In the genomic region with DNA sequence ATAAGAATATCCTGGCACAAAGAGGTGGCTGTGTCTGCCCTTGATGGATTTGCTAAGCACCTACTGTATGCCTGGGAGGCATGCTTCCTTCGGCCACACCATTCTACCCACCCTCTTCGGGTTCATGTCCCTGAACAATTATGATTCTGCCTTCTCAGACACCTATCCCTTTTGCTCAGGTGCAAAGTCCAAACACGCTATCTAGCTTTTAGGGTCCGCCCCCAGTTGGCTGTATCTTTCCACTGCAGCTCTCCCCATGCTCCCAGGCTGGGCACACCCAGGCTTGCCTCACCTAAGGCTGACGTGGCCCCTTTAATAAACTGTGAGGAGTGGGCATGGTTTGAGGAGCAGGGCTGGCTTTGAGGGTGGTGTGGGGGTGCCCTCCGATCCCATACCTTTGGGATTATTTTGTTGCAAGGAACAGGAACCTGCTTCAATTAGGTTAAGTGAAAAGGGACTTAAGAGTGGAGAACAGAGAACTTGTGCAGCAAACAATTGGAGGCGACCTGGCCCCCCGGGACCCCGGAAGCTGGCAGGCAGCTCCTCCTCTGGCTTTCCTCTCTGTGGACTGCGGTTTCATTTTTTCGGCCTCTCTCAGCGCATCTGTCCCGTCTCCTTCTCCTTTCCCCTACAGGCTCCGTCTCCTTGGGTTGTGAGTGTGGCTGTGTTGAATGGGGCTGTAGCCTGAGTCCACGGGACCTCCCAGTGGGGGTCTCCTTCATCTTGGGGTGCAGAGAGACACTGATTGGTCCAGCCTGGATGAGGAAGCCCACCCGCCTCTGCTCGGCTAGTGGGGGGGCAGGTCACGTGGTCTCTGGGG, we compare ENCODE assay signal across 1 cellular context.
TF ChIP-seq lines count a peak whose summit lies in the region.

No MANE protein-coding gene starts in this region.

TF ChIP-seq in HepG2, 621 proteins besides CTCF, POLR2A, EP300 and RAD21 (continued from another document and continues in another):
- TF ChIP-seq, protein P1, sequence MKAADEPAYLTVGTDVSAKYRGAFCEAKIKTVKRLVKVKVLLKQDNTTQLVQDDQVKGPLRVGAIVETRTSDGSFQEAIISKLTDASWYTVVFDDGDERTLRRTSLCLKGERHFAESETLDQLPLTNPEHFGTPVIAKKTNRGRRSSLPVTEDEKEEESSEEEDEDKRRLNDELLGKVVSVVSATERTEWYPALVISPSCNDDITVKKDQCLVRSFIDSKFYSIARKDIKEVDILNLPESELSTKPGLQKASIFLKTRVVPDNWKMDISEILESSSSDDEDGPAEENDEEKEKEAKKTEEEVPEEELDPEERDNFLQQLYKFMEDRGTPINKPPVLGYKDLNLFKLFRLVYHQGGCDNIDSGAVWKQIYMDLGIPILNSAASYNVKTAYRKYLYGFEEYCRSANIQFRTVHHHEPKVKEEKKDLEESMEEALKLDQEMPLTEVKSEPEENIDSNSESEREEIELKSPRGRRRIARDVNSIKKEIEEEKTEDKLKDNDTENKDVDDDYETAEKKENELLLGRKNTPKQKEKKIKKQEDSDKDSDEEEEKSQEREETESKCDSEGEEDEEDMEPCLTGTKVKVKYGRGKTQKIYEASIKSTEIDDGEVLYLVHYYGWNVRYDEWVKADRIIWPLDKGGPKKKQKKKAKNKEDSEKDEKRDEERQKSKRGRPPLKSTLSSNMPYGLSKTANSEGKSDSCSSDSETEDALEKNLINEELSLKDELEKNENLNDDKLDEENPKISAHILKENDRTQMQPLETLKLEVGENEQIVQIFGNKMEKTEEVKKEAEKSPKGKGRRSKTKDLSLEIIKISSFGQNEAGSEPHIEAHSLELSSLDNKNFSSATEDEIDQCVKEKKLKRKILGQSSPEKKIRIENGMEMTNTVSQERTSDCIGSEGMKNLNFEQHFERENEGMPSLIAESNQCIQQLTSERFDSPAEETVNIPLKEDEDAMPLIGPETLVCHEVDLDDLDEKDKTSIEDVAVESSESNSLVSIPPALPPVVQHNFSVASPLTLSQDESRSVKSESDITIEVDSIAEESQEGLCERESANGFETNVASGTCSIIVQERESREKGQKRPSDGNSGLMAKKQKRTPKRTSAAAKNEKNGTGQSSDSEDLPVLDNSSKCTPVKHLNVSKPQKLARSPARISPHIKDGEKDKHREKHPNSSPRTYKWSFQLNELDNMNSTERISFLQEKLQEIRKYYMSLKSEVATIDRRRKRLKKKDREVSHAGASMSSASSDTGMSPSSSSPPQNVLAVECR (CRISPR knock-in tag; IDR thresholded peaks at IDR 0.05; ENCODE audit: borderline replicate concordance), result peak; percentile 63; the same call in 1 of the 2 replicates
- no peak for TF ChIP-seq ZNF562 (CRISPR knock-in tag; IDR thresholded peaks at IDR 0.05; ENCODE audit: borderline replicate concordance)
- TF ChIP-seq JUN (CRISPR knock-in tag; IDR thresholded peaks at IDR 0.05), result no peak
- 0 out of 2 replicates have a peak, but pooled peaks have one; percentile 33 for TF ChIP-seq ZNF33B (CRISPR knock-in tag; IDR thresholded peaks at IDR 0.05)
- TF ChIP-seq, protein P2, sequence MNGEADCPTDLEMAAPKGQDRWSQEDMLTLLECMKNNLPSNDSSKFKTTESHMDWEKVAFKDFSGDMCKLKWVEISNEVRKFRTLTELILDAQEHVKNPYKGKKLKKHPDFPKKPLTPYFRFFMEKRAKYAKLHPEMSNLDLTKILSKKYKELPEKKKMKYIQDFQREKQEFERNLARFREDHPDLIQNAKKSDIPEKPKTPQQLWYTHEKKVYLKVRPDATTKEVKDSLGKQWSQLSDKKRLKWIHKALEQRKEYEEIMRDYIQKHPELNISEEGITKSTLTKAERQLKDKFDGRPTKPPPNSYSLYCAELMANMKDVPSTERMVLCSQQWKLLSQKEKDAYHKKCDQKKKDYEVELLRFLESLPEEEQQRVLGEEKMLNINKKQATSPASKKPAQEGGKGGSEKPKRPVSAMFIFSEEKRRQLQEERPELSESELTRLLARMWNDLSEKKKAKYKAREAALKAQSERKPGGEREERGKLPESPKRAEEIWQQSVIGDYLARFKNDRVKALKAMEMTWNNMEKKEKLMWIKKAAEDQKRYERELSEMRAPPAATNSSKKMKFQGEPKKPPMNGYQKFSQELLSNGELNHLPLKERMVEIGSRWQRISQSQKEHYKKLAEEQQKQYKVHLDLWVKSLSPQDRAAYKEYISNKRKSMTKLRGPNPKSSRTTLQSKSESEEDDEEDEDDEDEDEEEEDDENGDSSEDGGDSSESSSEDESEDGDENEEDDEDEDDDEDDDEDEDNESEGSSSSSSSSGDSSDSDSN (CRISPR knock-in tag; IDR thresholded peaks at IDR 0.05), result no peak; the same call in 1 of the 2 replicates
- no peak for TF ChIP-seq ZNF816 (CRISPR knock-in tag; IDR thresholded peaks at IDR 0.05; ENCODE audit: borderline replicate concordance)
- TF ChIP-seq ONECUT2 (CRISPR knock-in tag; IDR thresholded peaks at IDR 0.05), result 0 out of 2 replicates have a peak, but pooled peaks have one; percentile 10
- no peak; the same call in 1 of the 2 replicates for TF ChIP-seq ZNF205 (CRISPR knock-in tag; IDR thresholded peaks at IDR 0.05)
- TF ChIP-seq ZMYM4 (CRISPR knock-in tag; IDR thresholded peaks at IDR 0.05), result peak; percentile 8; the same call in 1 of the 2 replicates
- TF ChIP-seq RARG (CRISPR knock-in tag; IDR thresholded peaks at IDR 0.05; ENCODE audit: low read depth), result 0 out of 2 replicates have a peak, but pooled peaks have one; percentile 86
- no peak for TF ChIP-seq ATAD3A (CRISPR knock-in tag; IDR thresholded peaks at IDR 0.05)
- TF ChIP-seq ATM (IDR thresholded peaks at IDR 0.05; ENCODE audit: borderline replicate concordance), result no peak
- peak; percentile 69; the same call in 1 of the 2 replicates for TF ChIP-seq GTF3A (CRISPR knock-in tag; conservative IDR thresholded peaks at IDR 0.05)
- TF ChIP-seq, protein P3, sequence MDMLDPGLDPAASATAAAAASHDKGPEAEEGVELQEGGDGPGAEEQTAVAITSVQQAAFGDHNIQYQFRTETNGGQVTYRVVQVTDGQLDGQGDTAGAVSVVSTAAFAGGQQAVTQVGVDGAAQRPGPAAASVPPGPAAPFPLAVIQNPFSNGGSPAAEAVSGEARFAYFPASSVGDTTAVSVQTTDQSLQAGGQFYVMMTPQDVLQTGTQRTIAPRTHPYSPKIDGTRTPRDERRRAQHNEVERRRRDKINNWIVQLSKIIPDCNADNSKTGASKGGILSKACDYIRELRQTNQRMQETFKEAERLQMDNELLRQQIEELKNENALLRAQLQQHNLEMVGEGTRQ (IDR thresholded peaks at IDR 0.05; ENCODE audit: low read depth, low read length), result peak; percentile 79; the same call in 1 of the 2 replicates
- TF ChIP-seq, protein P3 (CRISPR knock-in tag; IDR thresholded peaks at IDR 0.05; ENCODE audit: borderline replicate concordance), result peak; percentile 85; the same call in 1 of the 2 replicates
- TF ChIP-seq, protein P4, sequence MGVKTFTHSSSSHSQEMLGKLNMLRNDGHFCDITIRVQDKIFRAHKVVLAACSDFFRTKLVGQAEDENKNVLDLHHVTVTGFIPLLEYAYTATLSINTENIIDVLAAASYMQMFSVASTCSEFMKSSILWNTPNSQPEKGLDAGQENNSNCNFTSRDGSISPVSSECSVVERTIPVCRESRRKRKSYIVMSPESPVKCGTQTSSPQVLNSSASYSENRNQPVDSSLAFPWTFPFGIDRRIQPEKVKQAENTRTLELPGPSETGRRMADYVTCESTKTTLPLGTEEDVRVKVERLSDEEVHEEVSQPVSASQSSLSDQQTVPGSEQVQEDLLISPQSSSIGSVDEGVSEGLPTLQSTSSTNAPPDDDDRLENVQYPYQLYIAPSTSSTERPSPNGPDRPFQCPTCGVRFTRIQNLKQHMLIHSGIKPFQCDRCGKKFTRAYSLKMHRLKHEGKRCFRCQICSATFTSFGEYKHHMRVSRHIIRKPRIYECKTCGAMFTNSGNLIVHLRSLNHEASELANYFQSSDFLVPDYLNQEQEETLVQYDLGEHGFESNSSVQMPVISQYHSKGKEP (CRISPR knock-in tag; IDR thresholded peaks at IDR 0.05), result no peak
- TF ChIP-seq, protein P5, sequence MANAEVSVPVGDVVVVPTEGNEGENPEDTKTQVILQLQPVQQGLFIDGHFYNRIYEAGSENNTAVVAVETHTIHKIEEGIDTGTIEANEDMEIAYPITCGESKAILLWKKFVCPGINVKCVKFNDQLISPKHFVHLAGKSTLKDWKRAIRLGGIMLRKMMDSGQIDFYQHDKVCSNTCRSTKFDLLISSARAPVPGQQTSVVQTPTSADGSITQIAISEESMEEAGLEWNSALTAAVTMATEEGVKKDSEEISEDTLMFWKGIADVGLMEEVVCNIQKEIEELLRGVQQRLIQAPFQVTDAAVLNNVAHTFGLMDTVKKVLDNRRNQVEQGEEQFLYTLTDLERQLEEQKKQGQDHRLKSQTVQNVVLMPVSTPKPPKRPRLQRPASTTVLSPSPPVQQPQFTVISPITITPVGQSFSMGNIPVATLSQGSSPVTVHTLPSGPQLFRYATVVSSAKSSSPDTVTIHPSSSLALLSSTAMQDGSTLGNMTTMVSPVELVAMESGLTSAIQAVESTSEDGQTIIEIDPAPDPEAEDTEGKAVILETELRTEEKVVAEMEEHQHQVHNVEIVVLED (CRISPR knock-in tag; IDR thresholded peaks at IDR 0.05; ENCODE audit: borderline replicate concordance), result 0 out of 2 replicates have a peak, but pooled peaks have one; percentile 44
- TF ChIP-seq ISL2 (CRISPR knock-in tag; IDR thresholded peaks at IDR 0.05), result 0 out of 2 replicates have a peak, but pooled peaks have one; percentile 8
- TF ChIP-seq RBM22 (optimal IDR thresholded peaks at IDR 0.05; ENCODE audit: low read length), result no peak
- TF ChIP-seq ZNF83 (CRISPR knock-in tag; IDR thresholded peaks at IDR 0.05; ENCODE audit: borderline replicate concordance), result no peak
- no peak for TF ChIP-seq CAMTA2 (CRISPR knock-in tag; IDR thresholded peaks at IDR 0.05; ENCODE audit: borderline replicate concordance)
- no peak for TF ChIP-seq FOXM1 (CRISPR knock-in tag; IDR thresholded peaks at IDR 0.05)
- TF ChIP-seq NR2F6 (IDR thresholded peaks at IDR 0.05), result peak; percentile 19; the same call in 1 of the 2 replicates
- peak; percentile 66 for TF ChIP-seq NR2F6 (CRISPR knock-in tag; IDR thresholded peaks at IDR 0.05)
- TF ChIP-seq, protein P6, sequence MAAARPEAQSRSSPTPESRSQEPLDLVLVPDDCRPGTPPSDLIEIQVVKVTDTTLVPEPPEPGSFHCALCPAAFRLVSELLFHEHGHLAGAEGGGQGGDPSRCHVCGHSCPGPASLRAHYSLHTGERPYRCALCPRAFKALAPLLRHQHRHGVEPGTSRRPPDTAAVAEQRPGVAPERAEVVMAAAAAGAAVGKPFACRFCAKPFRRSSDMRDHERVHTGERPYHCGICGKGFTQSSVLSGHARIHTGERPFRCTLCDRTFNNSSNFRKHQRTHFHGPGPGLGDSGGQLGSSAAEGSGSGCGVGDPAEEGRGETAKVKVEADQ (CRISPR knock-in tag; IDR thresholded peaks at IDR 0.05; ENCODE audit: borderline replicate concordance), result peak; percentile 20; the same call in 1 of the 2 replicates
- TF ChIP-seq ZBTB8A (CRISPR knock-in tag; IDR thresholded peaks at IDR 0.05; ENCODE audit: borderline replicate concordance, low read depth), result no peak
- TF ChIP-seq ZNF790 (CRISPR knock-in tag; IDR thresholded peaks at IDR 0.05; ENCODE audit: borderline replicate concordance), result no peak
- TF ChIP-seq GATAD2A (CRISPR knock-in tag; IDR thresholded peaks at IDR 0.05), result peak; percentile 81; the same call in 1 of the 2 replicates
- TF ChIP-seq, protein P7, sequence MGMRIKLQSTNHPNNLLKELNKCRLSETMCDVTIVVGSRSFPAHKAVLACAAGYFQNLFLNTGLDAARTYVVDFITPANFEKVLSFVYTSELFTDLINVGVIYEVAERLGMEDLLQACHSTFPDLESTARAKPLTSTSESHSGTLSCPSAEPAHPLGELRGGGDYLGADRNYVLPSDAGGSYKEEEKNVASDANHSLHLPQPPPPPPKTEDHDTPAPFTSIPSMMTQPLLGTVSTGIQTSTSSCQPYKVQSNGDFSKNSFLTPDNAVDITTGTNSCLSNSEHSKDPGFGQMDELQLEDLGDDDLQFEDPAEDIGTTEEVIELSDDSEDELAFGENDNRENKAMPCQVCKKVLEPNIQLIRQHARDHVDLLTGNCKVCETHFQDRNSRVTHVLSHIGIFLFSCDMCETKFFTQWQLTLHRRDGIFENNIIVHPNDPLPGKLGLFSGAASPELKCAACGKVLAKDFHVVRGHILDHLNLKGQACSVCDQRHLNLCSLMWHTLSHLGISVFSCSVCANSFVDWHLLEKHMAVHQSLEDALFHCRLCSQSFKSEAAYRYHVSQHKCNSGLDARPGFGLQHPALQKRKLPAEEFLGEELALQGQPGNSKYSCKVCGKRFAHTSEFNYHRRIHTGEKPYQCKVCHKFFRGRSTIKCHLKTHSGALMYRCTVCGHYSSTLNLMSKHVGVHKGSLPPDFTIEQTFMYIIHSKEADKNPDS (CRISPR knock-in tag; IDR thresholded peaks at IDR 0.05), result 0 out of 2 replicates have a peak, but pooled peaks have one; percentile 22
- TF ChIP-seq, protein P8, sequence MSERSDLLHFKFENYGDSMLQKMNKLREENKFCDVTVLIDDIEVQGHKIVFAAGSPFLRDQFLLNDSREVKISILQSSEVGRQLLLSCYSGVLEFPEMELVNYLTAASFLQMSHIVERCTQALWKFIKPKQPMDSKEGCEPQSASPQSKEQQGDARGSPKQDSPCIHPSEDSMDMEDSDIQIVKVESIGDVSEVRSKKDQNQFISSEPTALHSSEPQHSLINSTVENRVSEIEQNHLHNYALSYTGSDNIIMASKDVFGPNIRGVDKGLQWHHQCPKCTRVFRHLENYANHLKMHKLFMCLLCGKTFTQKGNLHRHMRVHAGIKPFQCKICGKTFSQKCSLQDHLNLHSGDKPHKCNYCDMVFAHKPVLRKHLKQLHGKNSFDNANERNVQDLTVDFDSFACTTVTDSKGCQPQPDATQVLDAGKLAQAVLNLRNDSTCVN (CRISPR knock-in tag; IDR thresholded peaks at IDR 0.05; ENCODE audit: borderline replicate concordance), result peak; percentile 37; the same call in 1 of the 2 replicates
- TF ChIP-seq SMYD3 (CRISPR knock-in tag; IDR thresholded peaks at IDR 0.05), result no peak
- no peak for TF ChIP-seq RFX1 (IDR thresholded peaks at IDR 0.05)
- TF ChIP-seq NFIC (IDR thresholded peaks at IDR 0.05; ENCODE audit: low read length), result peak; percentile 79; the same call in 1 of the 2 replicates
- TF ChIP-seq SIX1 (CRISPR knock-in tag; IDR thresholded peaks at IDR 0.05; ENCODE audit: borderline replicate concordance), result no peak; the same call in 1 of the 2 replicates
- TF ChIP-seq XRCC5 (optimal IDR thresholded peaks at IDR 0.05; ENCODE audit: low read length), result peak; percentile 19
- peak; percentile 97 for TF ChIP-seq ZNF605 (CRISPR knock-in tag; IDR thresholded peaks at IDR 0.05)
- 0 out of 2 replicates have a peak, but pooled peaks have one; percentile 78 for TF ChIP-seq ZNF34 (CRISPR knock-in tag; IDR thresholded peaks at IDR 0.05; ENCODE audit: borderline replicate concordance)
- 0 out of 2 replicates have a peak, but pooled peaks have one; percentile 27 for TF ChIP-seq ZNF839 (CRISPR knock-in tag; IDR thresholded peaks at IDR 0.05; ENCODE audit: borderline replicate concordance)
